ENCODE assay signal across 12 cellular contexts in the genomic region with DNA sequence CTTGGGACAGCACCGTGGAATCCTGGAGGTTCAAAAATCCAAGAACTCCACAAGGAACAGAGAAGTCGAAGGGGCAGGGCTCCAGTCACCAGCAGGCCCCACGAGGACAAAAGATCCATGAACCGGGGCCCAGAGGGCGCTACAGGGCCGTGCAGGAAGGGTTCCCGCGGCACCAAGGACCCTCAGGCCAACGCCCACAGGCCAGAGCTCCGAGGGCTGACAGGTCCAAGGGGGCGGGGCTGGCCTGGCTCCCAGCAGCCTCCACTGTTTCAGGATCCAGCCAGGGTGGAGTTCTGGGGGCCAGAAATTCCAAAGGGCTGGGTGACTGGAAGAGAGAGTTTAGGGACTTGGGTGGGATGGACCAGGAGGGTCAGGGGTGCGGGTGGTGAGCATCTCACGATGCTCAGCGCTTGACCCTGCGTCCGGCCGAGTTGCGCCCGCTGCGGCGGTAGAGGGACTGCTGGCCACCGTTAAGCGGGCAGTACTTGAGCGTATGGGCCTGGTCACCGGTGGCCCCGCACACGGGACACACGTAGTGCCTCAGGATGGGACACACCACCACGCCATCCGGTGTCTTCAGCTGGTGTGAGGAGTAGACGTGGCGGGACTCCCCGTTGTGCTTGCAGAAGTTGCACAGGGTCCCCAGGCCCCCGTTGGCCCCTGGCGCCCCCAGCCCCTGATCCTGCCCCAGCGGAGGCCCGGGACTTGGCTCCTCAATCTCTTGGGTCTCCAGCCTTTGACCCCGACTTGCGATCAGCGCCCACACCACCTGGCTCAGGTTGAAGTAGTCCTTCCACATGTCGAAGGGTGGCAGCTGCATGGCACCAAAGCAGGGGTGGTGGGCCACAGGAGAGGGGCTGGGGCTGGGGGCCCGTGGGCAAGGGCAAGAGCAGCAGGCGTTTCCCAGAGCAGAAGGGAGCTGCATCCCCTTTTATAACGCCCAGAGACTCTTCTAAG. TPM values are rescaled to one million over a fixed set of nuclear protein-coding genes. Genes with fewer than 3 reads are reported as not detected.
DNase-seq lines count a peak whose midpoint lies in the region; ATAC-seq and TF ChIP-seq lines count a peak whose summit lies in the region.
"Had no signal": no experiment of that assay in that cellular context is flagged by ENCODE, and none has a peak within 500 bp of the region (broad histone marks: within the 10 kb centered on the region; RNA-seq: fewer than 3 reads in every experiment).

TSS of gene NANOS2 (minus strand) at position 905 of the 957 bp plus-strand sequence. CDS start at position 820, 85 bp downstream.

- ATAC-seq in activated CD8-positive, alpha-beta memory T cell treated with anti-CD3 and anti-CD28 coated beads, Interleukin-2, amount 10 ng/mL, durations not matched to agents 7 days and 5 days = no peak
- no peak for ATAC-seq in stimulated activated naive B cell treated with anti-CD40 and anti-IgM and Interleukin-4, amounts not matched to agents 10 μg/mL and 1 μg/mL and 100 μg/mL, for 72 hours (replicated peaks)

- no peaks in the 10 kb centered on the region for H3K36me3 Mint-ChIP-seq in activated CD8-positive, alpha-beta memory T cell treated with anti-CD3 and anti-CD28 coated beads, Interleukin-2, amount 10 ng/mL, durations not matched to agents 7 days and 5 days
- H3K36me3 Mint-ChIP-seq in endothelial cell (ENCODE audit: low read depth, unreplicated experiment) = no peaks in the 10 kb centered on the region
- no peaks in the 10 kb centered on the region for H3K36me3 Mint-ChIP-seq in stimulated activated naive B cell treated with anti-CD40 and anti-IgM and Interleukin-4, amounts not matched to agents 10 μg/mL and 1 μg/mL and 100 μg/mL, for 72 hours

- H3K9me3 Mint-ChIP-seq in activated CD8-positive, alpha-beta memory T cell treated with anti-CD3 and anti-CD28 coated beads, Interleukin-2, amount 10 ng/mL, durations not matched to agents 7 days and 5 days (ENCODE audit: low read depth) = no peaks in the 10 kb centered on the region
- H3K9me3 Mint-ChIP-seq in endothelial cell (ENCODE audit: unreplicated experiment) = no peaks in the 10 kb centered on the region
- H3K9me3 Mint-ChIP-seq in stimulated activated naive B cell treated with anti-CD40 and anti-IgM and Interleukin-4, amounts not matched to agents 10 μg/mL and 1 μg/mL and 100 μg/mL, for 72 hours = no peaks in the 10 kb centered on the region

- H3K27ac Mint-ChIP-seq in activated CD8-positive, alpha-beta memory T cell treated with anti-CD3 and anti-CD28 coated beads, Interleukin-2, amount 10 ng/mL, durations not matched to agents 7 days and 5 days = no peak within 1 kb of the TSS
- H3K27ac Mint-ChIP-seq in endothelial cell (ENCODE audit: unreplicated experiment) = no peak within 1 kb of the TSS
- H3K27ac Mint-ChIP-seq in stimulated activated naive B cell treated with anti-CD40 and anti-IgM and Interleukin-4, amounts not matched to agents 10 μg/mL and 1 μg/mL and 100 μg/mL, for 72 hours = no peak within 1 kb of the TSS

- H3K4me1 Mint-ChIP-seq in activated CD8-positive, alpha-beta memory T cell treated with anti-CD3 and anti-CD28 coated beads, Interleukin-2, amount 10 ng/mL, durations not matched to agents 7 days and 5 days = peaks cover 29% of the 10 kb centered on the region
- H3K4me1 Mint-ChIP-seq in endothelial cell (ENCODE audit: unreplicated experiment) = peaks cover 3% of the 10 kb centered on the region
- no peaks in the 10 kb centered on the region for H3K4me1 Mint-ChIP-seq in stimulated activated naive B cell treated with anti-CD40 and anti-IgM and Interleukin-4, amounts not matched to agents 10 μg/mL and 1 μg/mL and 100 μg/mL, for 72 hours

- CTCF ChIA-PET in activated CD8-positive, alpha-beta memory T cell treated with anti-CD3 and anti-CD28 coated beads, Interleukin-2, amount 10 ng/mL, durations not matched to agents 7 days and 5 days (lab: Charles Lee) = interaction anchor here (0.5 to 1.8 kb wide), 6 partner anchors 10 to 1685 kb away, joined by 3 to 7 read pairs (median 3); no protein-coding TSS in a partner anchor

- H3K27me3 Mint-ChIP-seq in activated CD8-positive, alpha-beta memory T cell treated with anti-CD3 and anti-CD28 coated beads, Interleukin-2, amount 10 ng/mL, durations not matched to agents 7 days and 5 days = peaks cover 38% of the 10 kb centered on the region
- no peaks in the 10 kb centered on the region for H3K27me3 Mint-ChIP-seq in endothelial cell (ENCODE audit: unreplicated experiment)
- peaks cover 46 to 64% of the 10 kb centered on the region in 2 donors for H3K27me3 Mint-ChIP-seq in stimulated activated naive B cell treated with anti-CD40 and anti-IgM and Interleukin-4, amounts not matched to agents 10 μg/mL and 1 μg/mL and 100 μg/mL, for 72 hours

- peak; percentile 59 for DNase-seq in activated CD8-positive, alpha-beta memory T cell treated with anti-CD3 and anti-CD28 coated beads, Interleukin-2, amount 10 ng/mL, durations not matched to agents 7 days and 5 days
- no peak for DNase-seq in activated CD8-positive, alpha-beta memory T cell treated with anti-CD3 and anti-CD28 coated beads for 24 hours
- peak; percentile 26 for DNase-seq in NCI-H69 (lab: John Stamatoyannopoulos, UW)
- peak; percentile 68 for DNase-seq in endothelial cell (ENCODE audit: low spot score)
- no peak for DNase-seq in retinal pigment epithelial cell (ENCODE audit: low read depth)
- DNase-seq in effector CD4-positive, alpha-beta T cell = no peak
- DNase-seq in NCI-H2196 treated with DMSO at 0.1 percent for 48 hours (lab: John Stamatoyannopoulos, UW; ENCODE audit: unreplicated experiment) = no peak
- no peak for DNase-seq in stimulated activated naive B cell treated with anti-CD40 and anti-IgM and Interleukin-4, amounts not matched to agents 10 μg/mL and 1 μg/mL and 100 μg/mL, for 72 hours
- DNase-seq: activated gamma-delta T cell, NCI-H524 treated with DMSO at 0.1 percent for 48 hours had no signal

- no peak within 1 kb of the TSS for H3K4me3 ChIP-seq in retinal pigment epithelial cell (ENCODE audit: low read length)
- H3K4me3 ChIP-seq: BLaER1 treated with 17β-estradiol and CSF1 and Interleukin-3, amounts not matched to agents 10 nM and 100 nM had no signal

- no peak for TF ChIP-seq CTCF in endothelial cell (IDR thresholded peaks at IDR 0.05; ENCODE audit: unreplicated experiment)
- TF ChIP-seq CTCF in retinal pigment epithelial cell (conservative IDR thresholded peaks at IDR 0.05; ENCODE audit: low read depth, low read length) = peak; percentile 24

- H3K4me3 Mint-ChIP-seq in activated CD8-positive, alpha-beta memory T cell treated with anti-CD3 and anti-CD28 coated beads, Interleukin-2, amount 10 ng/mL, durations not matched to agents 7 days and 5 days = no peak within 1 kb of the TSS
- no peak within 1 kb of the TSS for H3K4me3 Mint-ChIP-seq in endothelial cell (ENCODE audit: unreplicated experiment)
- H3K4me3 Mint-ChIP-seq in stimulated activated naive B cell treated with anti-CD40 and anti-IgM and Interleukin-4, amounts not matched to agents 10 μg/mL and 1 μg/mL and 100 μg/mL, for 72 hours = no peak within 1 kb of the TSS

RNA-seq across cellular contexts. Expression of gene NANOS2, which starts in this region (rescaled TPM):
- under 1 TPM in 1 of 2 experiments, not detected in 1; 0.18 TPM for total RNA-seq in activated CD8-positive, alpha-beta memory T cell treated with anti-CD3 and anti-CD28 coated beads, Interleukin-2, amount 10 ng/mL, durations not matched to agents 7 days and 5 days
- total RNA-seq in endothelial cell (ENCODE audit: unreplicated experiment) = not detected
- total RNA-seq: omental fat pad had no signal

Comparison
In these comparisons a context has a peak if more than half of its experiments do, and no peak if none do; other contexts are left out.
1. Peak in DNase-seq in activated CD8-positive, alpha-beta memory T cell treated with anti-CD3 and anti-CD28 coated beads, Interleukin-2, amount 10 ng/mL, durations not matched to agents 7 days and 5 days; RNA of the gene not detected or under 1 TPM.
2. Peak in DNase-seq in endothelial cell; RNA of the gene not detected or under 1 TPM.